In the genomic region with DNA sequence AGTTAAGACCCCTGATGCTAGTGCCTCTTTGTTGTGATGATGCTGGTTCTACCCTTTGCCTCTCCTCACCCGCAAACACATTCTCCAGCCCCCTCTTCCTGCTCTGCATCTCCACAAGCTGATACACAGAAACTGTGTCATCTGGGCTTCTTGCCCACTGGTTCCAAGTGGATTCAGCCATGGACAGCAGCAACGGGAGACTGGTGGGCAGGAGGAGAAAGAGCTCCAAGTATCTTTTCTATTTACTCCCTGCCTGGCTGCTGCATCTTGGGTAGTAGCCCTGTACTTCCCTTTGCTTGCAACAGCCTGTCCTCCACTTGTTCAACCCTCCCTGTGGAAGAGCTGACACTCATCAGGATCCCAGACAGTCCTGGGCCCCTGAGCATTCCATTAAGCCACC, we compare ENCODE assay signal across 31 cellular contexts.
"Had no signal": no experiment of that assay in that cellular context is flagged by ENCODE, and none has a peak within 500 bp of the region (broad histone marks: within the 10 kb centered on the region; RNA-seq: fewer than 3 reads in every experiment).

No MANE protein-coding gene starts in this region.

- H3K79me2 ChIP-seq: parathyroid adenoma had no signal

- H2AFZ ChIP-seq: parathyroid adenoma had no signal

- H3K9ac ChIP-seq: parathyroid adenoma had no signal

- H3K27ac ChIP-seq: neutrophil, ovary, parathyroid adenoma, psoas muscle, right lobe of liver, sigmoid colon, suprapubic skin, testis, tibial artery, transverse colon, upper lobe of right lung, uterus had no signal

- H3K4me3 Mint-ChIP-seq: naive B cell; naive thymus-derived CD8-positive, alpha-beta T cell; natural killer cell treated with Interleukin-12 subunit alpha and Interleukin-12 subunit beta and Interleukin-15 and Interleukin-18, amount 100 ng/mL, for 72 hours; nephron progenitor cell; neural crest cell; stimulated activated memory B cell treated with anti-CD40 and anti-IgM and Interleukin-4, amounts not matched to agents 10 μg/mL and 1 μg/mL and 100 μg/mL, for 72 hours; stimulated activated naive CD8-positive, alpha-beta T cell treated with anti-CD3 and anti-CD28 coated beads, Interleukin-15, amount 100 ng/mL, for 72 hours; type B pancreatic cell had no signal

- H3K27me3 Mint-ChIP-seq: stimulated activated memory B cell treated with anti-CD40 and anti-IgM and Interleukin-4, amounts not matched to agents 10 μg/mL and 1 μg/mL and 100 μg/mL, for 72 hours; stimulated activated naive CD8-positive, alpha-beta T cell treated with anti-CD3 and anti-CD28 coated beads, Interleukin-15, amount 100 ng/mL, for 72 hours had no signal

- H3K36me3 Mint-ChIP-seq: naive thymus-derived CD8-positive, alpha-beta T cell; natural killer cell treated with Interleukin-12 subunit alpha and Interleukin-12 subunit beta and Interleukin-15 and Interleukin-18, amount 100 ng/mL, for 72 hours; stimulated activated memory B cell treated with anti-CD40 and anti-IgM and Interleukin-4, amounts not matched to agents 10 μg/mL and 1 μg/mL and 100 μg/mL, for 72 hours; type B pancreatic cell had no signal

- ATAC-seq: naive thymus-derived CD8-positive, alpha-beta T cell; natural killer cell treated with Interleukin-12 subunit alpha and Interleukin-12 subunit beta and Interleukin-15 and Interleukin-18, amount 100 ng/mL, for 72 hours; psoas muscle; right cardiac atrium; right lobe of liver; stimulated activated memory B cell treated with anti-CD40 and anti-IgM and Interleukin-4, amounts not matched to agents 10 μg/mL and 1 μg/mL and 100 μg/mL, for 72 hours; stimulated activated naive CD8-positive, alpha-beta T cell treated with anti-CD3 and anti-CD28 coated beads, Interleukin-15, amount 100 ng/mL, for 72 hours; stimulated activated naive CD8-positive, alpha-beta T cell treated with anti-CD3 and anti-CD28 coated beads, Interleukin-15, Interleukin-2, amounts not matched to agents 100 U/mL and 50 U/mL, for 24 hours; upper lobe of right lung had no signal

- H3K27ac Mint-ChIP-seq: naive B cell; naive thymus-derived CD8-positive, alpha-beta T cell; natural killer cell treated with Interleukin-12 subunit alpha and Interleukin-12 subunit beta and Interleukin-15 and Interleukin-18, amount 100 ng/mL, for 72 hours; nephron progenitor cell; progenitor cell of endocrine pancreas; stimulated activated memory B cell treated with anti-CD40 and anti-IgM and Interleukin-4, amounts not matched to agents 10 μg/mL and 1 μg/mL and 100 μg/mL, for 72 hours; type B pancreatic cell had no signal

- H3K4me1 ChIP-seq: parathyroid adenoma, psoas muscle, right lobe of liver, sigmoid colon, suprapubic skin, testis, tibial artery, transverse colon, upper lobe of right lung, uterus had no signal

- H3K9me3 Mint-ChIP-seq: neural crest cell had no signal

- H3K4me1 Mint-ChIP-seq: naive B cell; naive thymus-derived CD8-positive, alpha-beta T cell; nephron progenitor cell; neural crest cell; stimulated activated memory B cell treated with anti-CD40 and anti-IgM and Interleukin-4, amounts not matched to agents 10 μg/mL and 1 μg/mL and 100 μg/mL, for 72 hours; stimulated activated naive CD8-positive, alpha-beta T cell treated with anti-CD3 and anti-CD28 coated beads, Interleukin-15, amount 100 ng/mL, for 72 hours had no signal

- H3K27me3 ChIP-seq: neutrophil, ovary, right lobe of liver, sigmoid colon, suprapubic skin, testis, tibial artery, transverse colon, upper lobe of right lung, uterus had no signal

- DNase-seq: naive B cell; naive thymus-derived CD8-positive, alpha-beta T cell; nephron progenitor cell; nucleus accumbens; ovary; psoas muscle; right cardiac atrium; right lobe of liver; sigmoid colon; small intestine; stimulated activated CD4-positive, alpha-beta T cell treated with anti-CD3 and anti-CD28 coated beads, Interleukin-1b, Interleukin-23, amount 100 ng/mL, for 48 hours; stimulated activated CD4-positive, alpha-beta T cell treated with anti-CD3 and anti-CD28 coated beads, Interleukin-4, amount 100 ng/mL, for 1 hour; stimulated activated CD4-positive, alpha-beta T cell treated with anti-CD3 and anti-CD28 coated beads, Interleukin-4, amount 100 ng/mL, for 4 hours; stimulated activated CD8-positive, alpha-beta memory T cell treated with anti-CD3 and anti-CD28 coated beads, Interleukin-4, amount 100 ng/mL, for 48 hours; stimulated activated naive CD4-positive, alpha-beta T cell; stimulated activated naive CD8-positive, alpha-beta T cell treated with anti-CD3 and anti-CD28 coated beads, Interleukin-15, amount 100 ng/mL, for 72 hours; stimulated activated naive CD8-positive, alpha-beta T cell treated with anti-CD3 and anti-CD28 coated beads, Interleukin-15, Interleukin-2, amounts not matched to agents 100 U/mL and 50 U/mL, for 24 hours; substantia nigra; testis; tibial artery; transverse colon; upper lobe of right lung; uterus had no signal

- H3K9me3 ChIP-seq: neutrophil, ovary, psoas muscle, right lobe of liver, sigmoid colon, suprapubic skin, testis, tibial artery, transverse colon, upper lobe of right lung, uterus had no signal

- H3K36me3 ChIP-seq: neutrophil, ovary, right lobe of liver, sigmoid colon, suprapubic skin, tibial artery, transverse colon, upper lobe of right lung, uterus had no signal

- H3K4me3 ChIP-seq: ovary, psoas muscle, right lobe of liver, sigmoid colon, suprapubic skin, testis, tibial artery, transverse colon, upper lobe of right lung, uterus had no signal
